ENCODE assay signal across 10 cellular contexts in genomic region chr10:90179696-90180407, GRCh38.
DNase-seq lines count a peak whose midpoint lies in the region; ATAC-seq lines count a peak whose summit lies in the region.
"Had no signal": no experiment of that assay in that cellular context is flagged by ENCODE, and none has a peak within 500 bp of the region (broad histone marks: within the 10 kb centered on the region; RNA-seq: fewer than 3 reads in every experiment).

No MANE protein-coding gene starts in this region.

- ATAC-seq in GM21723 (IDR thresholded peaks at IDR 0.05; ENCODE audit: unreplicated experiment), result no peak
- no peak for ATAC-seq in GM21390 (IDR thresholded peaks at IDR 0.05; ENCODE audit: unreplicated experiment)

- DNase-seq in ELF-1 (ENCODE audit: low read depth, low spot score) (peak; percentile 19), NOMO-1 treated with DMSO at 0.1 percent for 48 hours (lab: John Stamatoyannopoulos, UW; ENCODE audit: unreplicated experiment) (peak; percentile 89), epidermal melanocyte (ENCODE audit: insufficient read length, low spot score) (peak; percentile 52), mucosa of gallbladder (ENCODE audit: low spot score) (peak; percentile 18), globus pallidus (ENCODE audit: low spot score) (no peak), HUDEP-2 (lab: John Stamatoyannopoulos, UW; ENCODE audit: unreplicated experiment in 76 of 76) (no peak)
- DNase-seq: activated CD4-positive, alpha-beta memory T cell treated with anti-CD3 and anti-CD28 coated beads for 36 hours; NCI-H524 had no signal

Comparison
In these comparisons a context has a peak if more than half of its experiments do, and no peak if none do; other contexts are left out.
1. DNase-seq: peak in ELF-1 (single experiment), NOMO-1 treated with DMSO at 0.1 percent for 48 hours (single experiment), epidermal melanocyte (single experiment) and mucosa of gallbladder (single experiment); none in globus pallidus (single experiment) and HUDEP-2 (0 of 76).